Comparison of ENCODE assay signal across 13 cellular contexts in the genomic region with DNA sequence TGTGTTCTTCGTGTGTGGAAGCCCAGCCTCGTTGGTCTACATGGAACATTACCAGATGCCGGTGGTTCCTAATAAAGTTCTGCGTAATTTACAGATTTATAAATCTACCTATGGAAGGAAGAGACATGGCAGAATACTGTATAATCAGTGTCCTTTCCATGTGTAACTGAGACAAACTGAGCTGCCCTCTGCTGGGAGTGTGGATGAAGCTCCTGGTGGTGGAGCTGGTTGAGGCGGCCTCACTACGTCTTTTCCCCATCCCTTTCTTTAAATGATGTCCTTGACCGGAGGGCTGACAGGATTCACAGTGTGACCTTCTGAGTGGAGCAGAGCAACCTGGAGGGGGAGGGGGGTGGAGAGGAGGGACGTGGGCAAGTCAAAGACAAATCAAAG.
DNase-seq lines count a peak whose midpoint lies in the region; ATAC-seq, FAIRE-seq and TF ChIP-seq lines count a peak whose summit lies in the region.
"Had no signal": no experiment of that assay in that cellular context is flagged by ENCODE, and none has a peak within 500 bp of the region (broad histone marks: within the 10 kb centered on the region; RNA-seq: fewer than 3 reads in every experiment).

No MANE protein-coding gene starts in this region.

- H3K27ac ChIP-seq in A549 (no peak overlapping the region), WERI-Rb-1 (no peak overlapping the region)
- H3K27ac ChIP-seq: cardiac muscle cell, esophagus squamous epithelium, lower lobe of right lung, SJCRH30, uterus had no signal

- H3K9me3 ChIP-seq in A549, result no peaks in the 10 kb centered on the region
- H3K9me3 ChIP-seq in WERI-Rb-1 (ENCODE audit: severe bottlenecking), result no peaks in the 10 kb centered on the region
- H3K9me3 ChIP-seq: esophagus squamous epithelium, lower lobe of right lung, uterus had no signal

- no peak for TF ChIP-seq POLR2A in A549 (IDR thresholded peaks at IDR 0.05; ENCODE audit: low read length)

- 37% methylated on average over 8 of the region's 8 CpGs for WGBS in A549 (ENCODE audit: missing lambda C conversion rate)

- POLR2A ChIA-PET in A549 (lab: Yijun Ruan, JAX) (interaction anchor here (1.5 to 1.6 kb wide), 2 partner anchors 408 to 409 kb away, joined by 4 to 7 read pairs; no protein-coding TSS in a partner anchor), HEK293T (lab: Yijun Ruan, JAX) (interaction anchor here (0.6 kb wide), 1 partner anchor 402 kb away, joined by 3 read pairs; no protein-coding TSS in a partner anchor)

- no peaks in the 10 kb centered on the region for H3K4me1 ChIP-seq in A549
- H3K4me1 ChIP-seq: lower lobe of right lung, SJCRH30, uterus had no signal

- no peak for FAIRE-seq in A549 (lab: Jason Lieb, UNC)

- peak in 1 of 2 experiments; percentile 22 for DNase-seq in A549 (ENCODE audit: low read depth in 1 of 2, low spot score in 1 of 2)
- peak; percentile 12 for DNase-seq in HEK293T (ENCODE audit: extremely low spot score)
- DNase-seq in WERI-Rb-1, result peak; percentile 14
- DNase-seq in fibroblast of pulmonary artery (ENCODE audit: low read depth), result no peak
- no peak for DNase-seq in activated CD4-positive, CD25-positive, alpha-beta regulatory T cell treated with anti-CD3 and anti-CD28 coated beads, Interleukin-2, amount 50 U/mL, for 72 hours
- DNase-seq in activated CD4-positive, alpha-beta T cell treated with anti-CD3 and anti-CD28 coated beads for 1 hour, result no peak
- DNase-seq: esophagus squamous epithelium had no signal

- TF ChIP-seq RAD21 in A549 (conservative IDR thresholded peaks at IDR 0.05 in 1 of 2, IDR thresholded peaks at IDR 0.05 in 1 of 2), result no peak

- TF ChIP-seq EP300 in A549 (IDR thresholded peaks at IDR 0.05), result no peak

- H3K4me3 ChIP-seq in A549, result no peak overlapping the region
- H3K4me3 ChIP-seq in WERI-Rb-1 (ENCODE audit: low read depth, low read length), result no peak overlapping the region
- no peak overlapping the region for H3K4me3 ChIP-seq in fibroblast of pulmonary artery (replicated peaks; ENCODE audit: low read depth, low read length)
- H3K4me3 ChIP-seq: cardiac muscle cell, esophagus squamous epithelium, lower lobe of right lung, SJCRH30, uterus had no signal

- ATAC-seq in A549 (peak; percentile 78 to 79), GM19035 (IDR thresholded peaks at IDR 0.05; ENCODE audit: unreplicated experiment) (no peak), HG03039 (IDR thresholded peaks at IDR 0.05; ENCODE audit: unreplicated experiment) (no peak)

- H3K27me3 ChIP-seq in WERI-Rb-1 (ENCODE audit: insufficient read depth, low read depth, severe bottlenecking), result no peaks in the 10 kb centered on the region
- H3K27me3 ChIP-seq: cardiac muscle cell, esophagus squamous epithelium, SJCRH30, uterus had no signal

- H3K36me3 ChIP-seq in WERI-Rb-1, result no peaks in the 10 kb centered on the region
- H3K36me3 ChIP-seq: cardiac muscle cell, esophagus squamous epithelium, lower lobe of right lung, uterus had no signal

- H3K4me2 ChIP-seq in A549, result peak overlapping the region; percentile 49; the same call in 2 of the 3 replicates

- CTCF ChIA-PET in A549 (lab: Yijun Ruan, JAX) (interaction anchor here (0.7 to 4.4 kb wide), 65 partner anchors 9 to 705 kb away, joined by 3 to 159 read pairs (median 5); a partner anchor contains a TSS), HEK293T (lab: Yijun Ruan, JAX) (interaction anchor here (0.6 to 1.8 kb wide), 14 partner anchors 10 to 469 kb away, joined by 3 to 20 read pairs (median 4); no protein-coding TSS in a partner anchor)

- TF ChIP-seq CTCF in A549 (IDR thresholded peaks at IDR 0.05), result no peak
- TF ChIP-seq CTCF in WERI-Rb-1 (IDR thresholded peaks at IDR 0.05; ENCODE audit: low read depth, low read length), result peak; percentile 34; the same call in 1 of the 2 replicates
- peak; percentile 6 for TF ChIP-seq CTCF in fibroblast of pulmonary artery (IDR thresholded peaks at IDR 0.05; ENCODE audit: low read length, missing control alignments)

TF ChIP-seq in A549, 52 proteins besides CTCF, POLR2A, EP300 and RAD21:
- no peak for TF ChIP-seq POLR2AphosphoS2 (conservative IDR thresholded peaks at IDR 0.05; ENCODE audit: low read length)
- no peak for TF ChIP-seq CBX2 (IDR thresholded peaks at IDR 0.05; ENCODE audit: borderline replicate concordance, low read depth)
- TF ChIP-seq KDM1A (IDR thresholded peaks at IDR 0.05; ENCODE audit: low read depth), result no peak
- TF ChIP-seq CBX8 (IDR thresholded peaks at IDR 0.05), result no peak
- TF ChIP-seq, protein P1, sequence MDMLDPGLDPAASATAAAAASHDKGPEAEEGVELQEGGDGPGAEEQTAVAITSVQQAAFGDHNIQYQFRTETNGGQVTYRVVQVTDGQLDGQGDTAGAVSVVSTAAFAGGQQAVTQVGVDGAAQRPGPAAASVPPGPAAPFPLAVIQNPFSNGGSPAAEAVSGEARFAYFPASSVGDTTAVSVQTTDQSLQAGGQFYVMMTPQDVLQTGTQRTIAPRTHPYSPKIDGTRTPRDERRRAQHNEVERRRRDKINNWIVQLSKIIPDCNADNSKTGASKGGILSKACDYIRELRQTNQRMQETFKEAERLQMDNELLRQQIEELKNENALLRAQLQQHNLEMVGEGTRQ (IDR thresholded peaks at IDR 0.05), result no peak
- no peak for TF ChIP-seq NPAS2 (CRISPR knock-in tag; IDR thresholded peaks at IDR 0.05; ENCODE audit: borderline replicate concordance)
- TF ChIP-seq FOSB (CRISPR knock-in tag; IDR thresholded peaks at IDR 0.05), result no peak
- TF ChIP-seq RCOR1 (IDR thresholded peaks at IDR 0.05; ENCODE audit: low read depth, low read length), result no peak
- TF ChIP-seq CHD4 (IDR thresholded peaks at IDR 0.05; ENCODE audit: borderline replicate concordance), result no peak
- TF ChIP-seq ZC3H11A (IDR thresholded peaks at IDR 0.05), result no peak
- no peak for TF ChIP-seq FOXS1 (CRISPR knock-in tag; IDR thresholded peaks at IDR 0.05)
- no peak for TF ChIP-seq HOXB5 (CRISPR knock-in tag; IDR thresholded peaks at IDR 0.05)
- no peak for TF ChIP-seq JUN (IDR thresholded peaks at IDR 0.05)
- no peak for TF ChIP-seq ZSCAN20 (CRISPR knock-in tag; IDR thresholded peaks at IDR 0.05)
- TF ChIP-seq, protein P2, sequence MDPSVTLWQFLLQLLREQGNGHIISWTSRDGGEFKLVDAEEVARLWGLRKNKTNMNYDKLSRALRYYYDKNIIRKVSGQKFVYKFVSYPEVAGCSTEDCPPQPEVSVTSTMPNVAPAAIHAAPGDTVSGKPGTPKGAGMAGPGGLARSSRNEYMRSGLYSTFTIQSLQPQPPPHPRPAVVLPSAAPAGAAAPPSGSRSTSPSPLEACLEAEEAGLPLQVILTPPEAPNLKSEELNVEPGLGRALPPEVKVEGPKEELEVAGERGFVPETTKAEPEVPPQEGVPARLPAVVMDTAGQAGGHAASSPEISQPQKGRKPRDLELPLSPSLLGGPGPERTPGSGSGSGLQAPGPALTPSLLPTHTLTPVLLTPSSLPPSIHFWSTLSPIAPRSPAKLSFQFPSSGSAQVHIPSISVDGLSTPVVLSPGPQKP (IDR thresholded peaks at IDR 0.05; ENCODE audit: low read depth, low read length), result no peak
- TF ChIP-seq HOXB13 (CRISPR knock-in tag; IDR thresholded peaks at IDR 0.05; ENCODE audit: low read depth), result no peak
- no peak for TF ChIP-seq CEBPB (IDR thresholded peaks at IDR 0.05)
TF ChIP-seq in A549: peak in this region for 0.

TF ChIP-seq in HEK293T, 16 proteins besides CTCF, POLR2A, EP300 and RAD21:
- no peak for TF ChIP-seq NFRKB (IDR thresholded peaks at IDR 0.05)
- TF ChIP-seq TARDBP (IDR thresholded peaks at IDR 0.05), result no peak
- no peak for TF ChIP-seq BHLHE40 (IDR thresholded peaks at IDR 0.05; ENCODE audit: borderline replicate concordance)
- TF ChIP-seq, protein P3, sequence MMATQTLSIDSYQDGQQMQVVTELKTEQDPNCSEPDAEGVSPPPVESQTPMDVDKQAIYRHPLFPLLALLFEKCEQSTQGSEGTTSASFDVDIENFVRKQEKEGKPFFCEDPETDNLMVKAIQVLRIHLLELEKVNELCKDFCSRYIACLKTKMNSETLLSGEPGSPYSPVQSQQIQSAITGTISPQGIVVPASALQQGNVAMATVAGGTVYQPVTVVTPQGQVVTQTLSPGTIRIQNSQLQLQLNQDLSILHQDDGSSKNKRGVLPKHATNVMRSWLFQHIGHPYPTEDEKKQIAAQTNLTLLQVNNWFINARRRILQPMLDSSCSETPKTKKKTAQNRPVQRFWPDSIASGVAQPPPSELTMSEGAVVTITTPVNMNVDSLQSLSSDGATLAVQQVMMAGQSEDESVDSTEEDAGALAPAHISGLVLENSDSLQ (IDR thresholded peaks at IDR 0.05), result no peak
- no peak for TF ChIP-seq ZNF384 (IDR thresholded peaks at IDR 0.05)
- no peak for TF ChIP-seq SUZ12 (IDR thresholded peaks at IDR 0.05)
- no peak for TF ChIP-seq FOXM1 (IDR thresholded peaks at IDR 0.05; ENCODE audit: borderline replicate concordance)
- TF ChIP-seq L3MBTL2 (conservative IDR thresholded peaks at IDR 0.05), result no peak
- TF ChIP-seq SP1 (IDR thresholded peaks at IDR 0.05), result no peak
- no peak for TF ChIP-seq FOXK2 (IDR thresholded peaks at IDR 0.05)

Comparison
In these comparisons a context has a peak if more than half of its experiments do, and no peak if none do; other contexts are left out.
1. ATAC-seq: peak in A549 (2 of 2); none in GM19035 (single experiment) and HG03039 (single experiment).
2. DNase-seq: peak in HEK293T (single experiment) and WERI-Rb-1 (single experiment); none in fibroblast of pulmonary artery (single experiment), activated CD4-positive, CD25-positive, alpha-beta regulatory T cell treated with anti-CD3 and anti-CD28 coated beads, Interleukin-2, amount 50 U/mL, for 72 hours (single experiment) and activated CD4-positive, alpha-beta T cell treated with anti-CD3 and anti-CD28 coated beads for 1 hour (single experiment).